Comparison of ENCODE assay signal across 11 cellular contexts in the genomic region with DNA sequence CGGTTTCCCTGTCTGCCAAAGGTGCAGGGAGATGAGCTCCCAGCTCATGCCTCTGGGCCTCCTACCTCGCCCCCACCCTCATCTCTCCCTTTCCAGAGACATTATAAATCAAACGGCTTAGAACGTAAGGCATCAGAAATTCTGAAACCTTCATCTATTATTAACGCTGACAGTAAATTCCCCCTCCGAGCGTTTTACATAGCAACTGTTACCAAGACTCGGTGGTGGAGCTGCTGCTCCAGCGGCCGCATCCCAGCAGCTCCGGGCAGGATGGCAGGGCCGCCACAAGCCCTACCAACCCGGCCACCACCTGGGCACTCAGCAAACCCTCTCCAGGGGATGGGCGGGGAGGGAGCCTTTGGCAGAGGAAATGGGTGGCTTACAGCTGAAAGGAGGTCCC.
DNase-seq lines count a peak whose midpoint lies in the region; ATAC-seq and TF ChIP-seq lines count a peak whose summit lies in the region.
"Had no signal": no experiment of that assay in that cellular context is flagged by ENCODE, and none has a peak within 500 bp of the region (broad histone marks: within the 10 kb centered on the region; RNA-seq: fewer than 3 reads in every experiment).

No MANE protein-coding gene starts in this region.

- no peaks in the 10 kb centered on the region for H3K36me3 Mint-ChIP-seq in activated T-cell treated with anti-CD3 and anti-CD28 coated beads, Interleukin-2, amount 50 U/mL, for 4 hours (ENCODE audit: insufficient read depth)
- H3K36me3 Mint-ChIP-seq in central memory CD8-positive, alpha-beta T cell (ENCODE audit: insufficient read depth): peaks cover 3% of the 10 kb centered on the region
- H3K36me3 Mint-ChIP-seq in stimulated activated naive B cell treated with anti-CD40 and anti-IgM and Interleukin-4, amounts not matched to agents 10 μg/mL and 1 μg/mL and 100 μg/mL, for 72 hours: peaks cover 7 to 22% of the 10 kb centered on the region in 2 donors

- TF ChIP-seq CTCF in GM10248 (IDR thresholded peaks at IDR 0.05; ENCODE audit: control extremely low read depth, extremely low read depth, low read depth, missing control alignments): no peak

- DNase-seq in activated T-cell treated with anti-CD3 and anti-CD28 coated beads, Interleukin-2, amount 50 U/mL, for 4 hours: no peak
- DNase-seq in activated T-cell treated with anti-CD3 and anti-CD28 coated beads for 4 hours (no peak), NCI-H2227 treated with DMSO at 0.1 percent for 48 hours (lab: John Stamatoyannopoulos, UW) (peak; percentile 33), activated gamma-delta T cell (lab: John Stamatoyannopoulos, UW) (no peak), GM10248 (ENCODE audit: extremely low spot score) (no peak)
- DNase-seq in central memory CD8-positive, alpha-beta T cell (ENCODE audit: low spot score in 2 of 2): no peak
- no peak for DNase-seq in stimulated activated naive B cell treated with anti-CD40 and anti-IgM and Interleukin-4, amounts not matched to agents 10 μg/mL and 1 μg/mL and 100 μg/mL, for 72 hours
- DNase-seq: activated CD4-positive, alpha-beta T cell treated with anti-CD3 and anti-CD28 coated beads for 4 hours; AML-193; HFFc6 had no signal

- POLR2A ChIA-PET in GM10248 (lab: Yijun Ruan, JAX): no interaction called here

- ATAC-seq in activated T-cell treated with anti-CD3 and anti-CD28 coated beads, Interleukin-2, amount 50 U/mL, for 4 hours: no peak
- ATAC-seq in central memory CD8-positive, alpha-beta T cell (replicated peaks; ENCODE audit: extremely low read depth, poor library complexity, severe bottlenecking): no peak
- peak; percentile 42 to 44 for ATAC-seq in stimulated activated naive B cell treated with anti-CD40 and anti-IgM and Interleukin-4, amounts not matched to agents 10 μg/mL and 1 μg/mL and 100 μg/mL, for 72 hours (replicated peaks)
- no peak for ATAC-seq in HG03045 (IDR thresholded peaks at IDR 0.05; ENCODE audit: unreplicated experiment)

- CTCF ChIA-PET in GM10248 (lab: Yijun Ruan, JAX): interaction anchor here (0.9 to 1.6 kb wide), 5 partner anchors 13 to 103 kb away, joined by 3 to 4 read pairs (median 3); no protein-coding TSS in a partner anchor

- no peaks in the 10 kb centered on the region for H3K9me3 Mint-ChIP-seq in activated T-cell treated with anti-CD3 and anti-CD28 coated beads, Interleukin-2, amount 50 U/mL, for 4 hours
- H3K9me3 Mint-ChIP-seq in central memory CD8-positive, alpha-beta T cell: no peaks in the 10 kb centered on the region
- H3K9me3 Mint-ChIP-seq in stimulated activated naive B cell treated with anti-CD40 and anti-IgM and Interleukin-4, amounts not matched to agents 10 μg/mL and 1 μg/mL and 100 μg/mL, for 72 hours: no peaks in the 10 kb centered on the region
- H3K9me3 Mint-ChIP-seq: HFFc6 had no signal

- H3K27ac Mint-ChIP-seq in central memory CD8-positive, alpha-beta T cell (ENCODE audit: low read depth): peak overlapping the region; percentile 59
- H3K27ac Mint-ChIP-seq in stimulated activated naive B cell treated with anti-CD40 and anti-IgM and Interleukin-4, amounts not matched to agents 10 μg/mL and 1 μg/mL and 100 μg/mL, for 72 hours: peak overlapping the region; percentile 89
- H3K27ac Mint-ChIP-seq: HFFc6 had no signal

- peak overlapping the region; percentile 43 for H3K4me3 Mint-ChIP-seq in activated T-cell treated with anti-CD3 and anti-CD28 coated beads, Interleukin-2, amount 50 U/mL, for 4 hours
- H3K4me3 Mint-ChIP-seq in central memory CD8-positive, alpha-beta T cell: peak overlapping the region; percentile 44
- H3K4me3 Mint-ChIP-seq in stimulated activated naive B cell treated with anti-CD40 and anti-IgM and Interleukin-4, amounts not matched to agents 10 μg/mL and 1 μg/mL and 100 μg/mL, for 72 hours: peak overlapping the region; percentile 71 to 77
- H3K4me3 Mint-ChIP-seq: HFFc6 had no signal

- H3K4me1 Mint-ChIP-seq in activated T-cell treated with anti-CD3 and anti-CD28 coated beads, Interleukin-2, amount 50 U/mL, for 4 hours (ENCODE audit: low read depth): peaks cover 38% of the 10 kb centered on the region
- H3K4me1 Mint-ChIP-seq in central memory CD8-positive, alpha-beta T cell: peaks cover 36% of the 10 kb centered on the region
- peaks cover 51 to 77% of the 10 kb centered on the region in 2 donors for H3K4me1 Mint-ChIP-seq in stimulated activated naive B cell treated with anti-CD40 and anti-IgM and Interleukin-4, amounts not matched to agents 10 μg/mL and 1 μg/mL and 100 μg/mL, for 72 hours

- H3K27me3 Mint-ChIP-seq in activated T-cell treated with anti-CD3 and anti-CD28 coated beads, Interleukin-2, amount 50 U/mL, for 4 hours (ENCODE audit: low read depth): no peaks in the 10 kb centered on the region
- no peaks in the 10 kb centered on the region for H3K27me3 Mint-ChIP-seq in central memory CD8-positive, alpha-beta T cell
- no peaks in the 10 kb centered on the region for H3K27me3 Mint-ChIP-seq in stimulated activated naive B cell treated with anti-CD40 and anti-IgM and Interleukin-4, amounts not matched to agents 10 μg/mL and 1 μg/mL and 100 μg/mL, for 72 hours

Comparison
In these comparisons a context has a peak if more than half of its experiments do, and no peak if none do; other contexts are left out.
1. ATAC-seq: peak in stimulated activated naive B cell treated with anti-CD40 and anti-IgM and Interleukin-4, amounts not matched to agents 10 μg/mL and 1 μg/mL and 100 μg/mL, for 72 hours (2 of 2); none in activated T-cell treated with anti-CD3 and anti-CD28 coated beads, Interleukin-2, amount 50 U/mL, for 4 hours (0 of 2), central memory CD8-positive, alpha-beta T cell (single experiment) and HG03045 (single experiment).
2. Peak in every context shown above with its lines, with median percentiles within 50 percentile points of each other: H3K4me3 Mint-ChIP-seq.